1 cellular context compared by ENCODE assay signal in genomic region chr6:30491291-30491953, GRCh38.
A peak's percentile ranks its signal among the peaks of the same experiment; 100 is the strongest.
TF ChIP-seq lines count a peak whose summit lies in the region.

No MANE protein-coding gene starts in this region.

TF ChIP-seq in HepG2, 621 proteins besides CTCF, POLR2A, EP300 and RAD21:
- 0 out of 2 replicates have a peak, but pooled peaks have one; percentile 27 for TF ChIP-seq ZNF547 (CRISPR knock-in tag; IDR thresholded peaks at IDR 0.05)
- peak; percentile 28; the same call in 1 of the 2 replicates for TF ChIP-seq BCL3 (CRISPR knock-in tag; IDR thresholded peaks at IDR 0.05)
- peak; percentile 27; the same call in 1 of the 2 replicates for TF ChIP-seq ZNF687 (CRISPR knock-in tag; IDR thresholded peaks at IDR 0.05)
